In the genomic region with DNA sequence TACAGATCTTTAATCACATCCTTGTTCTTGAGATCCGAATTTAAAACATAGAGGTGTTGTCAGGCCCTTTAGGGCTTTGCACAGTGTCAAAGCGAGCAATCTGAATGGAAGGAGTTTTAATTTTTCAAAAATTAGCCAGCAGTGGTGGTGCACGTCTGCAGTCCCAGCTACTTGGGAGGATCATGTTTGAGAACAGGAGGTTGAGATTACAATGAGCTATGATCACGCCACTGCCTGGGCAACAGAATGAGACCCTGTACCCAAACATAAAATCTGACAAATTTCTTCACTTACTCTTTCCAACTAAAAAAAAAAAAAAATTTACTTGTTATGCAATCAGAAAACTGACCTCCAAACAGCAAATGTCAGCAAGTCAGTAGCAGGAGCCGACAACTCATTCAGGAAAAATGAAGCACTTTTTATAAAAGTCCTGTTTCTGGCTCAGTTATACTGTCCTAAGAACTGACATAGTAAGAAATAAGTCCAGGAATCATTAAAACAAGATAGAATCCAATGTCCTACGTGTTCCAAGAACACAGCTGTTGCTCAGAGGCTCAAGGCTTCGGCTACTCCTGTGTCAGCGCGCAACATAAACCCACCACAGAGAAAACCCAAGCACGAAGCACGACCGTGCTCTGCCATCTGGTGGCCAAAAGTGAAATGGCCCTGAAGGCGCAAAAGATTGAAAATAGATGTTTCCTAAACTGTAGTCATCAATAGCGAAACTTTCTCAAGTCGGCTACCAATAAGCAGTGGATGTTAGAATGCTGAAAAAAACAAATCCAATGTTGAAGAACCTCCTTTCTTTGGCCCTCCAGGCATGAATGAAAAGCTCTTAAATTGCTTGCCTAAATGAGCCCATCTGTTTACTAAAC, we compare ENCODE assay signal across 8 cellular contexts.
DNase-seq lines count a peak whose midpoint lies in the region; ATAC-seq and TF ChIP-seq lines count a peak whose summit lies in the region.

No MANE protein-coding gene starts in this region.

- H3K36me3 ChIP-seq in GM06990 (ENCODE audit: control insufficient read depth, insufficient read depth, low read length) (no peaks in the 10 kb centered on the region), MG63 (no peaks in the 10 kb centered on the region), left ventricle myocardium inferior (no peaks in the 10 kb centered on the region), sigmoid colon (no peaks in the 10 kb centered on the region)

- H3K4me1 ChIP-seq in left ventricle myocardium inferior: no peaks in the 10 kb centered on the region
- peaks cover 0 to 10% (median 4%) of the 10 kb centered on the region in 4 donors for H3K4me1 ChIP-seq in sigmoid colon

- no peak overlapping the region for H3K4me3 Mint-ChIP-seq in activated naive CD8-positive, alpha-beta T cell treated with anti-CD3 and anti-CD28 coated beads, Interleukin-2, amount 50 U/mL, for 24 hours

- no peaks in the 10 kb centered on the region; the same call in none of the 2 replicates for H3K27me3 ChIP-seq in GM06990 (replicated peaks; ENCODE audit: control insufficient read depth, insufficient read depth, low read length)
- no peaks in the 10 kb centered on the region for H3K27me3 ChIP-seq in MG63
- H3K27me3 ChIP-seq in left ventricle myocardium inferior (ENCODE audit: low read depth): peaks cover 21% of the 10 kb centered on the region
- no peaks in the 10 kb centered on the region for H3K27me3 ChIP-seq in sigmoid colon

- no peak overlapping the region for H3K27ac Mint-ChIP-seq in activated naive CD8-positive, alpha-beta T cell treated with anti-CD3 and anti-CD28 coated beads, Interleukin-2, amount 50 U/mL, for 24 hours

- 22 to 26% methylated on average over 15 of the region's 15 CpGs for WGBS in sigmoid colon, 2 donors

- no peaks in the 10 kb centered on the region for H3K9me3 ChIP-seq in MG63
- H3K9me3 ChIP-seq in left ventricle myocardium inferior (replicated peaks): peaks cover 11% of the 10 kb centered on the region
- no peaks in the 10 kb centered on the region for H3K9me3 ChIP-seq in sigmoid colon

- TF ChIP-seq CTCF in GM06990 (IDR thresholded peaks at IDR 0.05; ENCODE audit: insufficient read depth, low read length, poor library complexity, severe bottlenecking) (peak; percentile 92), left ventricle myocardium inferior (IDR thresholded peaks at IDR 0.05; ENCODE audit: borderline replicate concordance) (peak; percentile 96), sigmoid colon (IDR thresholded peaks at IDR 0.05) (peak; percentile 86 to 91 (median 88))

- H3K4me3 ChIP-seq in GM06990 (replicated peaks; ENCODE audit: low read depth, low read length) (no peak overlapping the region), MG63 (no peak overlapping the region), left ventricle myocardium inferior (no peak overlapping the region), sigmoid colon (no peak overlapping the region)

- H3K36me3 Mint-ChIP-seq in activated naive CD8-positive, alpha-beta T cell treated with anti-CD3 and anti-CD28 coated beads, Interleukin-2, amount 50 U/mL, for 24 hours (ENCODE audit: low read depth): no peaks in the 10 kb centered on the region

- intact Hi-C loops in left ventricle myocardium inferior (cut with micrococcal nuclease) (no loop called here), sigmoid colon (cut with DNase I) (no loop called here)

- peak; percentile 55 for ATAC-seq in activated naive CD8-positive, alpha-beta T cell treated with anti-CD3 and anti-CD28 coated beads, Interleukin-2, amount 50 U/mL, for 24 hours
- ATAC-seq in HG03457 (IDR thresholded peaks at IDR 0.05; ENCODE audit: unreplicated experiment): no peak

- TF ChIP-seq POLR2A in sigmoid colon (IDR thresholded peaks at IDR 0.05): no peak

- no peak for DNase-seq in GM06990 (ENCODE audit: extremely low read depth, insufficient read length)
- peak; percentile 19 for DNase-seq in GOT3 (lab: John Stamatoyannopoulos, UW)
- DNase-seq in MG63: peak; percentile 55
- DNase-seq in SKM-1 (lab: John Stamatoyannopoulos, UW; ENCODE audit: unreplicated experiment): peak; percentile 35
- peak; percentile 61 for DNase-seq in activated naive CD8-positive, alpha-beta T cell treated with anti-CD3 and anti-CD28 coated beads, Interleukin-2, amount 50 U/mL, for 24 hours
- peak; percentile 65 for DNase-seq in left ventricle myocardium inferior
- DNase-seq in sigmoid colon: peak; percentile 91

- H3K4me1 Mint-ChIP-seq in activated naive CD8-positive, alpha-beta T cell treated with anti-CD3 and anti-CD28 coated beads, Interleukin-2, amount 50 U/mL, for 24 hours: no peaks in the 10 kb centered on the region

- peaks cover 2% of the 10 kb centered on the region for H3K9me3 Mint-ChIP-seq in activated naive CD8-positive, alpha-beta T cell treated with anti-CD3 and anti-CD28 coated beads, Interleukin-2, amount 50 U/mL, for 24 hours

- peaks cover 21% of the 10 kb centered on the region for H3K27me3 Mint-ChIP-seq in activated naive CD8-positive, alpha-beta T cell treated with anti-CD3 and anti-CD28 coated beads, Interleukin-2, amount 50 U/mL, for 24 hours

- TF ChIP-seq EP300 in sigmoid colon (IDR thresholded peaks at IDR 0.05): no peak

- H3K27ac ChIP-seq in left ventricle myocardium inferior (replicated peaks) (peak overlapping the region; percentile 48), sigmoid colon (peak overlapping the region in 3 of 4 donors; percentile 15 to 32 (median 30))
